In the genomic region with DNA sequence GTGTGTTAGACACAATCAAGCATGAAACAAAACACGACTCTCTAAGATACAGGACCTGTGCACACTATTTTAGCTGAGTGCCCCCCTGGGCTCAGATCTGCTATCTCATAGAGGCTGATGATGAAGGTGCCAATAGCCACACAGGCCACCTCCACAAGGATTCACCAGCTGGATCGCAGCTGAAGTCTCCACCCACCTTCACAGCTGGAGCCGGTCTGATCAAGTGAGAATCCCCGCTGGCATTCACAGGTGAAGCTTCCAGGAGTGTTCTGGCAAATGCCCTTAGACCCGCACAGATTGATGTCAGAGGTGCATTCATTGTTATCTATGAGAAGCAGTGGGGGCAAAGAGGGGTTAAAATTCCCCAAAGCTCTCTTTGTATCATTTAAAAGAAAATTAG, we compare ENCODE assay signal across 25 cellular contexts.
"Had no signal": no experiment of that assay in that cellular context is flagged by ENCODE, and none has a peak within 500 bp of the region (broad histone marks: within the 10 kb centered on the region; RNA-seq: fewer than 3 reads in every experiment).

No MANE protein-coding gene starts in this region.

- H3K27me3 Mint-ChIP-seq: stimulated activated naive B cell treated with anti-CD40 and anti-IgM and Interleukin-4, amounts not matched to agents 10 μg/mL and 1 μg/mL and 100 μg/mL, for 72 hours; stimulated activated naive CD8-positive, alpha-beta T cell treated with anti-CD3 and anti-CD28 coated beads, Interleukin-15, amount 100 ng/mL, for 72 hours had no signal

- H3K36me3 ChIP-seq: gastrocnemius medialis had no signal

- H3K4me1 ChIP-seq: esophagus muscularis mucosa, gastrocnemius medialis, lower lobe of right lung, psoas muscle, sigmoid colon had no signal

- H3K4me3 Mint-ChIP-seq: memory B cell; natural killer cell treated with Interleukin-12 subunit alpha and Interleukin-12 subunit beta and Interleukin-15 and Interleukin-18, amount 100 ng/mL, for 72 hours; stimulated activated naive B cell treated with anti-CD40 and anti-IgM and Interleukin-4, amounts not matched to agents 10 μg/mL and 1 μg/mL and 100 μg/mL, for 72 hours; stimulated activated naive CD8-positive, alpha-beta T cell treated with anti-CD3 and anti-CD28 coated beads, Interleukin-15, amount 100 ng/mL, for 72 hours had no signal

- H3K9me3 ChIP-seq: esophagus muscularis mucosa, gastrocnemius medialis, heart right ventricle, left ventricle myocardium inferior, lower lobe of right lung, psoas muscle, sigmoid colon, thoracic aorta had no signal

- H3K36me3 Mint-ChIP-seq: memory B cell; natural killer cell treated with Interleukin-12 subunit alpha and Interleukin-12 subunit beta and Interleukin-15 and Interleukin-18, amount 100 ng/mL, for 72 hours; stimulated activated naive B cell treated with anti-CD40 and anti-IgM and Interleukin-4, amounts not matched to agents 10 μg/mL and 1 μg/mL and 100 μg/mL, for 72 hours had no signal

- H3K9me3 Mint-ChIP-seq: memory B cell; natural killer cell treated with Interleukin-12 subunit alpha and Interleukin-12 subunit beta and Interleukin-15 and Interleukin-18, amount 100 ng/mL, for 72 hours; stimulated activated naive B cell treated with anti-CD40 and anti-IgM and Interleukin-4, amounts not matched to agents 10 μg/mL and 1 μg/mL and 100 μg/mL, for 72 hours; stimulated activated naive CD8-positive, alpha-beta T cell treated with anti-CD3 and anti-CD28 coated beads, Interleukin-15, amount 100 ng/mL, for 72 hours had no signal

- H3K4me1 Mint-ChIP-seq: stimulated activated naive B cell treated with anti-CD40 and anti-IgM and Interleukin-4, amounts not matched to agents 10 μg/mL and 1 μg/mL and 100 μg/mL, for 72 hours; stimulated activated naive CD8-positive, alpha-beta T cell treated with anti-CD3 and anti-CD28 coated beads, Interleukin-15, amount 100 ng/mL, for 72 hours had no signal

- H3K27ac ChIP-seq: epithelial cell of prostate, gastrocnemius medialis, heart right ventricle, lower lobe of right lung, psoas muscle had no signal

- DNase-seq: effector memory CD4-positive, alpha-beta T cell; gastrocnemius medialis; heart right ventricle; hypothalamus; kidney; left cardiac atrium; left ventricle myocardium inferior; lower lobe of right lung; midbrain; occipital lobe; psoas muscle; retina; sigmoid colon; stimulated activated CD4-positive, alpha-beta T cell treated with anti-CD3 and anti-CD28 coated beads, Interleukin-2, amount 100 ng/mL, for 24 hours; stimulated activated CD4-positive, alpha-beta T cell treated with anti-CD3 and anti-CD28 coated beads, Interleukin-4, amount 100 ng/mL, for 4 hours; stimulated activated naive B cell treated with anti-CD40 and anti-IgM and Interleukin-4, amounts not matched to agents 10 μg/mL and 1 μg/mL and 100 μg/mL, for 72 hours; stimulated activated naive CD8-positive, alpha-beta T cell treated with anti-CD3 and anti-CD28 coated beads, Interleukin-15, amount 100 ng/mL, for 72 hours; substantia nigra; trophoblast cell had no signal

- H3K4me3 ChIP-seq: esophagus muscularis mucosa, gastrocnemius medialis, heart right ventricle, left ventricle myocardium inferior, lower lobe of right lung, psoas muscle, sigmoid colon, skin epidermis, thoracic aorta had no signal

- H3K27ac Mint-ChIP-seq: memory B cell; natural killer cell treated with Interleukin-12 subunit alpha and Interleukin-12 subunit beta and Interleukin-15 and Interleukin-18, amount 100 ng/mL, for 72 hours; stimulated activated naive B cell treated with anti-CD40 and anti-IgM and Interleukin-4, amounts not matched to agents 10 μg/mL and 1 μg/mL and 100 μg/mL, for 72 hours; stimulated activated naive CD8-positive, alpha-beta T cell treated with anti-CD3 and anti-CD28 coated beads, Interleukin-15, amount 100 ng/mL, for 72 hours had no signal

- H3K27me3 ChIP-seq: esophagus muscularis mucosa, gastrocnemius medialis, heart right ventricle, sigmoid colon had no signal

- ATAC-seq: gastrocnemius medialis; heart right ventricle; left cardiac atrium; lower lobe of right lung; natural killer cell treated with Interleukin-12 subunit alpha and Interleukin-12 subunit beta and Interleukin-15 and Interleukin-18, amount 100 ng/mL, for 72 hours; psoas muscle; stimulated activated naive B cell treated with anti-CD40 and anti-IgM and Interleukin-4, amounts not matched to agents 10 μg/mL and 1 μg/mL and 100 μg/mL, for 72 hours; stimulated activated naive CD8-positive, alpha-beta T cell treated with anti-CD3 and anti-CD28 coated beads, Interleukin-15, amount 100 ng/mL, for 72 hours had no signal
